In the genomic region with DNA sequence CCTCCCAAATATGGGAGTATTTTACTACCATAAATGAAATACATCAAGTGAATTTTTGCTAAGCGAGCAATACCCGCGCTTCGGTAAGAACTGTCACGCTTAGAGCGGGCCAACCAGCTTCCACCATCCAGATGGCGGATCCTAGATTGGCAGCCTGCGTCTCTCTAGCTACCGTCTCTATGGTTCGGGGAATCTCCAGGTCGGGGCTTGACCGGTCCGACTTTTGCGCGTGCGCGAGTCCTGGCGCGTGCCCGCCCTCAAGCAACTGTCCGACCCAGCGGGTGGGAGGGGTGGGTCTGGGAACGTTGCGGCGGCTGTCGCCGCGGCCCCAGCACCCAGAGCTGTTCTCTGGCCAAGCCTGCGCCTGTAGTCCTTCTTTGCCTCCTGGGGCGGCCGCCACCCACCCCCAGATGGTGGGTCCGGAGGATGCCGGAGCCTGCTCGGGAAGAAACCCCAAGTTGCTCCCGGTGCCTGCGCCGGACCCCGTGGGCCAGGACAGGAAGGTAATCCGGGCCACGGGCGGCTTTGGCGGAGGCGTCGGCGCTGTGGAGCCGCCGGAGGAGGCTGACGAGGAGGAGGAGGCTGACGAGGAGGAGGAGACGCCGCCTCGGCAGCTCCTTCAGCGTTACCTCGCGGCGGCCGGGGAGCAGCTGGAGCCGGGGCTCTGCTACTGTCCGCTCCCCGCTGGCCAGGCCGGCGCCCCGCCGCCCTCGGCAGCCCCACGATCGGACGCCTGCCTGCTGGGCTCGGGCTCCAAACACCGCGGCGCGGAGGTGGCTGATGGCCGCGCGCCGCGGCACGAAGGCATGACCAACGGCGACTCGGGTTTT, we compare ENCODE assay signal across 1 cellular context.
A peak's percentile ranks its signal among the peaks of the same experiment; 100 is the strongest.
TF ChIP-seq lines count a peak whose summit lies in the region.

A gene (plus strand): TSS at position 338 of the 830 bp plus-strand sequence. CDS start 73 bp downstream, at position 411.

TF ChIP-seq in HepG2, 621 proteins besides CTCF, POLR2A, EP300 and RAD21 (continued from another document and continues in another):
- TF ChIP-seq, protein P1, sequence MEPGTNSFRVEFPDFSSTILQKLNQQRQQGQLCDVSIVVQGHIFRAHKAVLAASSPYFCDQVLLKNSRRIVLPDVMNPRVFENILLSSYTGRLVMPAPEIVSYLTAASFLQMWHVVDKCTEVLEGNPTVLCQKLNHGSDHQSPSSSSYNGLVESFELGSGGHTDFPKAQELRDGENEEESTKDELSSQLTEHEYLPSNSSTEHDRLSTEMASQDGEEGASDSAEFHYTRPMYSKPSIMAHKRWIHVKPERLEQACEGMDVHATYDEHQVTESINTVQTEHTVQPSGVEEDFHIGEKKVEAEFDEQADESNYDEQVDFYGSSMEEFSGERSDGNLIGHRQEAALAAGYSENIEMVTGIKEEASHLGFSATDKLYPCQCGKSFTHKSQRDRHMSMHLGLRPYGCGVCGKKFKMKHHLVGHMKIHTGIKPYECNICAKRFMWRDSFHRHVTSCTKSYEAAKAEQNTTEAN (CRISPR knock-in tag; conservative IDR thresholded peaks at IDR 0.05): 0 out of 2 replicates have a peak, but pooled peaks have one; percentile 39
- TF ChIP-seq BORCS8-MEF2B (CRISPR knock-in tag; IDR thresholded peaks at IDR 0.05): peak; percentile 11; the same call in 1 of the 2 replicates
- TF ChIP-seq, protein P2, sequence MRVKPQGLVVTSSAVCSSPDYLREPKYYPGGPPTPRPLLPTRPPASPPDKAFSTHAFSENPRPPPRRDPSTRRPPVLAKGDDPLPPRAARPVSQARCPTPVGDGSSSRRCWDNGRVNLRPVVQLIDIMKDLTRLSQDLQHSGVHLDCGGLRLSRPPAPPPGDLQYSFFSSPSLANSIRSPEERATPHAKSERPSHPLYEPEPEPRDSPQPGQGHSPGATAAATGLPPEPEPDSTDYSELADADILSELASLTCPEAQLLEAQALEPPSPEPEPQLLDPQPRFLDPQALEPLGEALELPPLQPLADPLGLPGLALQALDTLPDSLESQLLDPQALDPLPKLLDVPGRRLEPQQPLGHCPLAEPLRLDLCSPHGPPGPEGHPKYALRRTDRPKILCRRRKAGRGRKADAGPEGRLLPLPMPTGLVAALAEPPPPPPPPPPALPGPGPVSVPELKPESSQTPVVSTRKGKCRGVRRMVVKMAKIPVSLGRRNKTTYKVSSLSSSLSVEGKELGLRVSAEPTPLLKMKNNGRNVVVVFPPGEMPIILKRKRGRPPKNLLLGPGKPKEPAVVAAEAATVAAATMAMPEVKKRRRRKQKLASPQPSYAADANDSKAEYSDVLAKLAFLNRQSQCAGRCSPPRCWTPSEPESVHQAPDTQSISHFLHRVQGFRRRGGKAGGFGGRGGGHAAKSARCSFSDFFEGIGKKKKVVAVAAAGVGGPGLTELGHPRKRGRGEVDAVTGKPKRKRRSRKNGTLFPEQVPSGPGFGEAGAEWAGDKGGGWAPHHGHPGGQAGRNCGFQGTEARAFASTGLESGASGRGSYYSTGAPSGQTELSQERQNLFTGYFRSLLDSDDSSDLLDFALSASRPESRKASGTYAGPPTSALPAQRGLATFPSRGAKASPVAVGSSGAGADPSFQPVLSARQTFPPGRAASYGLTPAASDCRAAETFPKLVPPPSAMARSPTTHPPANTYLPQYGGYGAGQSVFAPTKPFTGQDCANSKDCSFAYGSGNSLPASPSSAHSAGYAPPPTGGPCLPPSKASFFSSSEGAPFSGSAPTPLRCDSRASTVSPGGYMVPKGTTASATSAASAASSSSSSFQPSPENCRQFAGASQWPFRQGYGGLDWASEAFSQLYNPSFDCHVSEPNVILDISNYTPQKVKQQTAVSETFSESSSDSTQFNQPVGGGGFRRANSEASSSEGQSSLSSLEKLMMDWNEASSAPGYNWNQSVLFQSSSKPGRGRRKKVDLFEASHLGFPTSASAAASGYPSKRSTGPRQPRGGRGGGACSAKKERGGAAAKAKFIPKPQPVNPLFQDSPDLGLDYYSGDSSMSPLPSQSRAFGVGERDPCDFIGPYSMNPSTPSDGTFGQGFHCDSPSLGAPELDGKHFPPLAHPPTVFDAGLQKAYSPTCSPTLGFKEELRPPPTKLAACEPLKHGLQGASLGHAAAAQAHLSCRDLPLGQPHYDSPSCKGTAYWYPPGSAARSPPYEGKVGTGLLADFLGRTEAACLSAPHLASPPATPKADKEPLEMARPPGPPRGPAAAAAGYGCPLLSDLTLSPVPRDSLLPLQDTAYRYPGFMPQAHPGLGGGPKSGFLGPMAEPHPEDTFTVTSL (CRISPR knock-in tag; IDR thresholded peaks at IDR 0.05; ENCODE audit: borderline replicate concordance): no peak
- TF ChIP-seq, protein P3, sequence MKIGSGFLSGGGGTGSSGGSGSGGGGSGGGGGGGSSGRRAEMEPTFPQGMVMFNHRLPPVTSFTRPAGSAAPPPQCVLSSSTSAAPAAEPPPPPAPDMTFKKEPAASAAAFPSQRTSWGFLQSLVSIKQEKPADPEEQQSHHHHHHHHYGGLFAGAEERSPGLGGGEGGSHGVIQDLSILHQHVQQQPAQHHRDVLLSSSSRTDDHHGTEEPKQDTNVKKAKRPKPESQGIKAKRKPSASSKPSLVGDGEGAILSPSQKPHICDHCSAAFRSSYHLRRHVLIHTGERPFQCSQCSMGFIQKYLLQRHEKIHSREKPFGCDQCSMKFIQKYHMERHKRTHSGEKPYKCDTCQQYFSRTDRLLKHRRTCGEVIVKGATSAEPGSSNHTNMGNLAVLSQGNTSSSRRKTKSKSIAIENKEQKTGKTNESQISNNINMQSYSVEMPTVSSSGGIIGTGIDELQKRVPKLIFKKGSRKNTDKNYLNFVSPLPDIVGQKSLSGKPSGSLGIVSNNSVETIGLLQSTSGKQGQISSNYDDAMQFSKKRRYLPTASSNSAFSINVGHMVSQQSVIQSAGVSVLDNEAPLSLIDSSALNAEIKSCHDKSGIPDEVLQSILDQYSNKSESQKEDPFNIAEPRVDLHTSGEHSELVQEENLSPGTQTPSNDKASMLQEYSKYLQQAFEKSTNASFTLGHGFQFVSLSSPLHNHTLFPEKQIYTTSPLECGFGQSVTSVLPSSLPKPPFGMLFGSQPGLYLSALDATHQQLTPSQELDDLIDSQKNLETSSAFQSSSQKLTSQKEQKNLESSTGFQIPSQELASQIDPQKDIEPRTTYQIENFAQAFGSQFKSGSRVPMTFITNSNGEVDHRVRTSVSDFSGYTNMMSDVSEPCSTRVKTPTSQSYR (CRISPR knock-in tag; IDR thresholded peaks at IDR 0.05; ENCODE audit: borderline replicate concordance): no peak
- TF ChIP-seq KDM3A (CRISPR knock-in tag; IDR thresholded peaks at IDR 0.05; ENCODE audit: low read depth): peak; percentile 64; the same call in 1 of the 2 replicates
- peak; percentile 39; the same call in 1 of the 2 replicates for TF ChIP-seq ZBTB20 (CRISPR knock-in tag; IDR thresholded peaks at IDR 0.05; ENCODE audit: borderline replicate concordance, low read depth)
- TF ChIP-seq, protein P4, sequence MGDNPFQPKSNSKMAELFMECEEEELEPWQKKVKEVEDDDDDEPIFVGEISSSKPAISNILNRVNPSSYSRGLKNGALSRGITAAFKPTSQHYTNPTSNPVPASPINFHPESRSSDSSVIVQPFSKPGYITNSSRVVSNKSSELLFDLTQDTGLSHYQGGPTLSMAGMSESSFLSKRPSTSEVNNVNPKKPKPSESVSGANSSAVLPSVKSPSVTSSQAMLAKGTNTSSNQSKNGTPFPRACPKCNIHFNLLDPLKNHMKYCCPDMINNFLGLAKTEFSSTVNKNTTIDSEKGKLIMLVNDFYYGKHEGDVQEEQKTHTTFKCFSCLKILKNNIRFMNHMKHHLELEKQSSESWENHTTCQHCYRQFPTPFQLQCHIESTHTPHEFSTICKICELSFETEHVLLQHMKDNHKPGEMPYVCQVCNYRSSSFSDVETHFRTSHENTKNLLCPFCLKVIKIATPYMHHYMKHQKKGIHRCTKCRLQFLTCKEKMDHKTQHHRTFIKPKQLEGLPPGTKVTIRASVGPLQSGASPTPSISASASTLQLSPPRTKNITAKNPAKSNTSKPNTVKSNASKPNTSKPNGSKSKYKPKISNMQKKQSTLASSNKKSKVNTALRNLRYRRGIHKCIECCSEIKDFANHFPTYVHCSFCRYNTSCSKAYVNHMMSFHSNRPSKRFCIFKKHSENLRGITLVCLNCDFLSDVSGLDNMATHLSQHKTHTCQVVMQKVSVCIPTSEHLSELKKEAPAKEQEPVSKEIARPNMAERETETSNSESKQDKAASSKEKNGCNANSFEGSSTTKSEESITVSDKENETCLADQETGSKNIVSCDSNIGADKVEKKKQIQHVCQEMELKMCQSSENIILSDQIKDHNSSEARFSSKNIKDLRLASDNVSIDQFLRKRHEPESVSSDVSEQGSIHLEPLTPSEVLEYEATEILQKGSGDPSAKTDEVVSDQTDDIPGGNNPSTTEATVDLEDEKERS (CRISPR knock-in tag; IDR thresholded peaks at IDR 0.05): no peak
- peak; percentile 74 for TF ChIP-seq RBFOX2 (IDR thresholded peaks at IDR 0.05; ENCODE audit: low read depth, low read length)
- no peak for TF ChIP-seq ZSCAN30 (CRISPR knock-in tag; IDR thresholded peaks at IDR 0.05)
- TF ChIP-seq, protein P5, sequence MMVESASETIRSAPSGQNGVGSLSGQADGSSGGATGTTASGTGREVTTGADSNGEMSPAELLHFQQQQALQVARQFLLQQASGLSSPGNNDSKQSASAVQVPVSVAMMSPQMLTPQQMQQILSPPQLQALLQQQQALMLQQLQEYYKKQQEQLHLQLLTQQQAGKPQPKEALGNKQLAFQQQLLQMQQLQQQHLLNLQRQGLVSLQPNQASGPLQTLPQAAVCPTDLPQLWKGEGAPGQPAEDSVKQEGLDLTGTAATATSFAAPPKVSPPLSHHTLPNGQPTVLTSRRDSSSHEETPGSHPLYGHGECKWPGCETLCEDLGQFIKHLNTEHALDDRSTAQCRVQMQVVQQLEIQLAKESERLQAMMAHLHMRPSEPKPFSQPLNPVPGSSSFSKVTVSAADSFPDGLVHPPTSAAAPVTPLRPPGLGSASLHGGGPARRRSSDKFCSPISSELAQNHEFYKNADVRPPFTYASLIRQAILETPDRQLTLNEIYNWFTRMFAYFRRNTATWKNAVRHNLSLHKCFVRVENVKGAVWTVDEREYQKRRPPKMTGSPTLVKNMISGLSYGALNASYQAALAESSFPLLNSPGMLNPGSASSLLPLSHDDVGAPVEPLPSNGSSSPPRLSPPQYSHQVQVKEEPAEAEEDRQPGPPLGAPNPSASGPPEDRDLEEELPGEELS (CRISPR knock-in tag; IDR thresholded peaks at IDR 0.05): peak; percentile 62
- TF ChIP-seq ZSCAN21 (CRISPR knock-in tag; IDR thresholded peaks at IDR 0.05; ENCODE audit: borderline replicate concordance): no peak
- TF ChIP-seq MAFK (conservative IDR thresholded peaks at IDR 0.05 in 1 of 2, IDR thresholded peaks at IDR 0.05 in 1 of 2; ENCODE audit: low read length in 2 of 2): peak; percentile 20 to 43; a peak in 1 of 4 replicates
- no peak for TF ChIP-seq ZNF570 (CRISPR knock-in tag; IDR thresholded peaks at IDR 0.05; ENCODE audit: borderline replicate concordance)
- TF ChIP-seq, protein P6, sequence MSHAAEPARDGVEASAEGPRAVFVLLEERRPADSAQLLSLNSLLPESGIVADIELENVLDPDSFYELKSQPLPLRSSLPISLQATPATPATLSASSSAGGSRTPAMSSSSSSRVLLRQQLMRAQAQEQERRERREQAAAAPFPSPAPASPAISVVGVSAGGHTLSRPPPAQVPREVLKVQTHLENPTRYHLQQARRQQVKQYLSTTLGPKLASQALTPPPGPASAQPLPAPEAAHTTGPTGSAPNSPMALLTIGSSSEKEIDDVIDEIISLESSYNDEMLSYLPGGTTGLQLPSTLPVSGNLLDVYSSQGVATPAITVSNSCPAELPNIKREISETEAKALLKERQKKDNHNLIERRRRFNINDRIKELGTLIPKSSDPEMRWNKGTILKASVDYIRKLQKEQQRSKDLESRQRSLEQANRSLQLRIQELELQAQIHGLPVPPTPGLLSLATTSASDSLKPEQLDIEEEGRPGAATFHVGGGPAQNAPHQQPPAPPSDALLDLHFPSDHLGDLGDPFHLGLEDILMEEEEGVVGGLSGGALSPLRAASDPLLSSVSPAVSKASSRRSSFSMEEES (CRISPR knock-in tag; IDR thresholded peaks at IDR 0.05): peak; percentile 49; the same call in 1 of the 2 replicates
- TF ChIP-seq ZNF816 (CRISPR knock-in tag; IDR thresholded peaks at IDR 0.05; ENCODE audit: borderline replicate concordance): no peak
- no peak for TF ChIP-seq THYN1 (CRISPR knock-in tag; IDR thresholded peaks at IDR 0.05; ENCODE audit: borderline replicate concordance, low read depth)
- TF ChIP-seq ZNF850 (CRISPR knock-in tag; conservative IDR thresholded peaks at IDR 0.05): no peak
- TF ChIP-seq, protein P7, sequence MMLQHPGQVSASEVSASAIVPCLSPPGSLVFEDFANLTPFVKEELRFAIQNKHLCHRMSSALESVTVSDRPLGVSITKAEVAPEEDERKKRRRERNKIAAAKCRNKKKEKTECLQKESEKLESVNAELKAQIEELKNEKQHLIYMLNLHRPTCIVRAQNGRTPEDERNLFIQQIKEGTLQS (CRISPR knock-in tag; IDR thresholded peaks at IDR 0.05): no peak
- TF ChIP-seq SATB2 (CRISPR knock-in tag; IDR thresholded peaks at IDR 0.05): no peak
- TF ChIP-seq ZNF101 (CRISPR knock-in tag; IDR thresholded peaks at IDR 0.05; ENCODE audit: borderline replicate concordance, low read depth): no peak
- no peak for TF ChIP-seq ZNF501 (CRISPR knock-in tag; IDR thresholded peaks at IDR 0.05)
- TF ChIP-seq ZNF225 (CRISPR knock-in tag; IDR thresholded peaks at IDR 0.05): peak; percentile 47; the same call in 1 of the 2 replicates
- peak; percentile 29; the same call in 1 of the 2 replicates for TF ChIP-seq ZSCAN25 (CRISPR knock-in tag; IDR thresholded peaks at IDR 0.05)
- 0 out of 2 replicates have a peak, but pooled peaks have one; percentile 59 for TF ChIP-seq ZNF839 (CRISPR knock-in tag; IDR thresholded peaks at IDR 0.05; ENCODE audit: borderline replicate concordance)
- TF ChIP-seq, protein P8, sequence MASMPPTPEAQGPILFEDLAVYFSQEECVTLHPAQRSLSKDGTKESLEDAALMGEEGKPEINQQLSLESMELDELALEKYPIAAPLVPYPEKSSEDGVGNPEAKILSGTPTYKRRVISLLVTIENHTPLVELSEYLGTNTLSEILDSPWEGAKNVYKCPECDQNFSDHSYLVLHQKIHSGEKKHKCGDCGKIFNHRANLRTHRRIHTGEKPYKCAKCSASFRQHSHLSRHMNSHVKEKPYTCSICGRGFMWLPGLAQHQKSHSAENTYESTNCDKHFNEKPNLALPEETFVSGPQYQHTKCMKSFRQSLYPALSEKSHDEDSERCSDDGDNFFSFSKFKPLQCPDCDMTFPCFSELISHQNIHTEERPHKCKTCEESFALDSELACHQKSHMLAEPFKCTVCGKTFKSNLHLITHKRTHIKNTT (CRISPR knock-in tag; IDR thresholded peaks at IDR 0.05): no peak
- no peak for TF ChIP-seq SIX4 (CRISPR knock-in tag; IDR thresholded peaks at IDR 0.05)
- no peak for TF ChIP-seq FLYWCH1 (CRISPR knock-in tag; IDR thresholded peaks at IDR 0.05)
- TF ChIP-seq ZNF235 (CRISPR knock-in tag; IDR thresholded peaks at IDR 0.05; ENCODE audit: borderline replicate concordance): peak; percentile 87; the same call in 1 of the 2 replicates
- TF ChIP-seq POLR2G (IDR thresholded peaks at IDR 0.05; ENCODE audit: low read depth, low read length): peak; percentile 78
- peak; percentile 61 for TF ChIP-seq ZNF329 (CRISPR knock-in tag; IDR thresholded peaks at IDR 0.05; ENCODE audit: low read depth)
- TF ChIP-seq ZNF24 (IDR thresholded peaks at IDR 0.05): no peak
- TF ChIP-seq ARNT (IDR thresholded peaks at IDR 0.05): no peak
- TF ChIP-seq RBM22 (optimal IDR thresholded peaks at IDR 0.05; ENCODE audit: low read length): no peak
